Comparison of ENCODE assay signal across 15 cellular contexts in the genomic region with DNA sequence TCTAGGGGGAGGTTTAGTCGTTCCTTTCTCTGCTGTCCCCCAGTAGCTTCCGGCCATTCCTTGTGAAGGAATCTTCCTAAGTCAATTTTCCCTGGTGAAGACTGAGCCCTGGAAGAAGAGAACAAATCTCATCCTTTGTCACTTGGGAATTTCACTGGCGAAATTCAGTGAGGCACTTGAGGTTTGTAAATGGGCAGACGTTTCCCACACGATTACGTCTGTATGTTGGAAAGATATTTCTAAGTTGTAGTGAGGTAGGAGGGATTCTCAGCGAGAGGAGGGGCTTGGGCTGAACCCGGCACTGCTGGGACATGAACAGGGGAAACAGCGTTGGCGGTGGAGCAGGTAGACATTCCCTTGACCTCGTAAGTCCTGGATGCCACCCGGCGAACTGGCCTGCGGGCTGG. TPM values are rescaled to one million over a fixed set of nuclear protein-coding genes. Genes with fewer than 3 reads are reported as not detected.
DNase-seq lines count a peak whose midpoint lies in the region; ATAC-seq, FAIRE-seq and TF ChIP-seq lines count a peak whose summit lies in the region.
"Had no signal": no experiment of that assay in that cellular context is flagged by ENCODE, and none has a peak within 500 bp of the region (broad histone marks: within the 10 kb centered on the region; RNA-seq: fewer than 3 reads in every experiment).

No MANE protein-coding gene starts in this region.

- H3K9me3 ChIP-seq in SJSA1 (replicated peaks): no peaks in the 10 kb centered on the region
- H3K9me3 ChIP-seq in trophoblast cell (ENCODE audit: insufficient read depth, low read depth, low read length): peaks cover 2% of the 10 kb centered on the region
- H3K9me3 ChIP-seq in BE2C: no peaks in the 10 kb centered on the region
- H3K9me3 ChIP-seq in small intestine (ENCODE audit: control insufficient read depth, low read depth): no peaks in the 10 kb centered on the region
- H3K9me3 ChIP-seq: body of pancreas had no signal

- H3K4me2 ChIP-seq in trophoblast cell (ENCODE audit: low read length): no peak overlapping the region

- H3K4ac ChIP-seq in trophoblast cell (ENCODE audit: low read depth, low read length): no peak overlapping the region

- H3K23ac ChIP-seq in trophoblast cell (ENCODE audit: low read length): no peak overlapping the region

- no peaks in the 10 kb centered on the region for H3K27me3 ChIP-seq in ACC112 (ENCODE audit: insufficient read depth, low read length)
- H3K27me3 ChIP-seq in SJSA1 (replicated peaks): no peaks in the 10 kb centered on the region
- H3K27me3 ChIP-seq in foreskin keratinocyte: no peaks in the 10 kb centered on the region
- no peaks in the 10 kb centered on the region for H3K27me3 ChIP-seq in trophoblast cell (ENCODE audit: insufficient read depth, low read length)
- no peaks in the 10 kb centered on the region for H3K27me3 ChIP-seq in BE2C
- H3K27me3 ChIP-seq in small intestine (ENCODE audit: control insufficient read depth in 2 of 2, insufficient read depth in 2 of 2, low read length in 2 of 2): no peaks in the 10 kb centered on the region
- H3K27me3 ChIP-seq: body of pancreas had no signal

- H4K91ac ChIP-seq in trophoblast cell (ENCODE audit: low read depth, low read length): no peak overlapping the region

- no peak overlapping the region for H2BK12ac ChIP-seq in trophoblast cell (ENCODE audit: low read length)

- POLR2A ChIA-PET in GM10248 (lab: Yijun Ruan, JAX): no interaction called here

- H4K8ac ChIP-seq in trophoblast cell (ENCODE audit: low read depth, low read length): no peak overlapping the region

- WGBS in trophoblast cell (ENCODE audit: extremely low coverage, insufficient coverage, insufficient read length): no CpG with 5 or more reads among the region's 14 CpGs
- WGBS in small intestine, 3 donors: 83 to 96% (median 90%) methylated on average over 14 of the region's 14 CpGs

- H3K4me3 ChIP-seq in ACC112 (ENCODE audit: low read depth, low read length) (peak overlapping the region; percentile 65), SJSA1 (peak overlapping the region; percentile 27), trophoblast cell (ENCODE audit: low read depth, low read length) (no peak overlapping the region), BE2C (ENCODE audit: low read depth, low read length) (no peak overlapping the region), small intestine (ENCODE audit: low read depth in 1 of 2, low read length in 2 of 2) (no peak overlapping the region)
- H3K4me3 ChIP-seq: body of pancreas had no signal

- no peak for TF ChIP-seq CTCF in foreskin keratinocyte (conservative IDR thresholded peaks at IDR 0.05)
- TF ChIP-seq CTCF in GM10248 (IDR thresholded peaks at IDR 0.05; ENCODE audit: control extremely low read depth, extremely low read depth, low read depth, missing control alignments): no peak
- no peak for TF ChIP-seq CTCF in BE2C (IDR thresholded peaks at IDR 0.05; ENCODE audit: low read depth, low read length)

- no peak for DNase-seq in SJSA1 (ENCODE audit: low read depth in 1 of 2, low spot score in 2 of 2)
- no peak for DNase-seq in foreskin keratinocyte
- no peak for DNase-seq in trophoblast cell
- no peak for DNase-seq in GM10248 (ENCODE audit: extremely low spot score)
- DNase-seq in BE2C: no peak
- no peak for DNase-seq in small intestine
- DNase-seq: activated T-cell treated with anti-CD3 and anti-CD28 coated beads, Interleukin-2, amount 50 U/mL, for 72 hours; body of pancreas; MM.1S; SHP77 treated with DMSO at 0.1 percent for 48 hours had no signal

- no peak overlapping the region for H3K14ac ChIP-seq in trophoblast cell (ENCODE audit: low read length)

- no peak for FAIRE-seq in small intestine (lab: Jason Lieb, UNC)
- FAIRE-seq: GM18507, islet of Langerhans had no signal

- H3K79me2 ChIP-seq in ACC112 (ENCODE audit: control insufficient read depth, insufficient read depth, low read length, unreplicated experiment): peaks cover 86% of the 10 kb centered on the region
- peaks cover 2% of the 10 kb centered on the region for H3K79me2 ChIP-seq in trophoblast cell (ENCODE audit: control insufficient read depth, insufficient read depth, low read length, poor library complexity)

- H3K27ac ChIP-seq in ACC112 (ENCODE audit: low read depth, low read length): peak overlapping the region; percentile 97
- peak overlapping the region; percentile 96 for H3K27ac ChIP-seq in SJSA1
- H3K27ac ChIP-seq in foreskin keratinocyte: peak overlapping the region; percentile 88
- no peak overlapping the region for H3K27ac ChIP-seq in trophoblast cell (ENCODE audit: low read depth, low read length)
- H3K27ac ChIP-seq in small intestine (ENCODE audit: low read depth in 1 of 2, low read length in 1 of 2): peak overlapping the region in 1 of 2 donors; percentile 89

- CTCF ChIA-PET in GM10248 (lab: Yijun Ruan, JAX): interaction anchor here (1.0 to 14.0 kb wide), 3 partner anchors 9 to 19 kb away, joined by 3 to 138 read pairs (median 6); no protein-coding TSS in a partner anchor

- H2AFZ ChIP-seq in ACC112 (ENCODE audit: low read length, unreplicated experiment) (peak overlapping the region; percentile 5), trophoblast cell (ENCODE audit: insufficient read depth, low read length, poor library complexity) (no peak overlapping the region)

- no peak overlapping the region for H4K12ac ChIP-seq in trophoblast cell (ENCODE audit: low read depth, low read length)

- H2BK5ac ChIP-seq in trophoblast cell (ENCODE audit: low read depth, low read length, poor library complexity): no peak overlapping the region

- no peak overlapping the region for H3K9ac ChIP-seq in trophoblast cell (ENCODE audit: low read length)

- H2BK120ac ChIP-seq in trophoblast cell (ENCODE audit: insufficient read depth, low read length, poor library complexity): no peak overlapping the region

- H2AK5ac ChIP-seq in trophoblast cell (ENCODE audit: low read length): no peak overlapping the region

- no peak for ATAC-seq in foreskin keratinocyte
- no peak for ATAC-seq in HG03196 (IDR thresholded peaks at IDR 0.05; ENCODE audit: unreplicated experiment)
- ATAC-seq: activated CD4-positive, CD25-positive, alpha-beta regulatory T cell treated with anti-CD3 and anti-CD28 coated beads, Interleukin-2, amount 50 U/mL, for 24 hours; activated T-cell treated with anti-CD3 and anti-CD28 coated beads, Interleukin-2, amount 50 U/mL, for 72 hours had no signal

- peaks cover 3% of the 10 kb centered on the region for H3K79me1 ChIP-seq in trophoblast cell (ENCODE audit: low read length)

- H3K18ac ChIP-seq in trophoblast cell (ENCODE audit: low read length): peak overlapping the region; percentile 7

- H3K36me3 ChIP-seq in ACC112 (ENCODE audit: insufficient read depth, low read length) (peaks cover 6% of the 10 kb centered on the region; the same call in 1 of the 2 replicates), SJSA1 (peaks cover 17% of the 10 kb centered on the region), trophoblast cell (ENCODE audit: control insufficient read depth in 1 of 2, insufficient read depth in 2 of 2, low read length in 2 of 2) (peaks cover 3 to 10% of the 10 kb centered on the region in 2 experiments), BE2C (peaks cover 4% of the 10 kb centered on the region), small intestine (ENCODE audit: control insufficient read depth in 2 of 2, insufficient read depth in 2 of 2, low read length in 2 of 2) (no peaks in the 10 kb centered on the region)

- H3K4me1 ChIP-seq in ACC112 (ENCODE audit: control insufficient read depth, insufficient read depth, low read length, unreplicated experiment) (peaks cover 33% of the 10 kb centered on the region), SJSA1 (replicated peaks) (peaks cover 35% of the 10 kb centered on the region), foreskin keratinocyte (peaks cover 12% of the 10 kb centered on the region), trophoblast cell (ENCODE audit: control insufficient read depth in 1 of 2, insufficient read depth in 2 of 2, low read length in 2 of 2) (peaks cover 28 to 38% of the 10 kb centered on the region in 2 experiments), BE2C (peaks cover 20% of the 10 kb centered on the region), small intestine (ENCODE audit: control insufficient read depth in 2 of 2, insufficient read depth in 1 of 2, low read depth in 1 of 2, low read length in 1 of 2) (peaks cover 5 to 14% of the 10 kb centered on the region in 2 donors)

RNA-seq across cellular contexts. Expression of a gene that starts 47.2 kb away (rescaled TPM):
- 54.6 and 62.5 TPM in 2 replicates for total RNA-seq in SJSA1 (2014; rRNA removed; shearing (Covaris generic))
- total RNA-seq in foreskin keratinocyte: 71.2 and 86.9 TPM in 2 replicates
- polyA plus RNA-seq in foreskin keratinocyte (47.0 and 55.0 TPM in 2 replicates), small intestine (10 to 100 TPM; 10.8 to 33.9 (median 12.7) TPM)
- polyA plus RNA-seq in trophoblast cell (2013): 156 and 169 TPM in 2 replicates
- polyA plus RNA-seq in BE2C (2012; ENCODE audit: insufficient read depth, insufficient read length, low read depth): 49.5 TPM

Comparison
In these comparisons a context has a peak if more than half of its experiments do, and no peak if none do; other contexts are left out.
1. H3K4me3 ChIP-seq: peak in ACC112 (single experiment) and SJSA1 (single experiment); none in trophoblast cell (single experiment), BE2C (single experiment) and small intestine (0 of 2).